Comparison of ENCODE assay signal across 1 cellular context in genomic region chr3:98522538-98523281, GRCh38.
TF ChIP-seq lines count a peak whose summit lies in the region.

CLDND1 (minus strand) TSS chr3:98522902; CDS start chr3:98521424, 1,478 bp downstream.

TF ChIP-seq in WTC11, 78 proteins besides CTCF, POLR2A, EP300 and RAD21 (continued from another document):
- TF ChIP-seq, protein P1, sequence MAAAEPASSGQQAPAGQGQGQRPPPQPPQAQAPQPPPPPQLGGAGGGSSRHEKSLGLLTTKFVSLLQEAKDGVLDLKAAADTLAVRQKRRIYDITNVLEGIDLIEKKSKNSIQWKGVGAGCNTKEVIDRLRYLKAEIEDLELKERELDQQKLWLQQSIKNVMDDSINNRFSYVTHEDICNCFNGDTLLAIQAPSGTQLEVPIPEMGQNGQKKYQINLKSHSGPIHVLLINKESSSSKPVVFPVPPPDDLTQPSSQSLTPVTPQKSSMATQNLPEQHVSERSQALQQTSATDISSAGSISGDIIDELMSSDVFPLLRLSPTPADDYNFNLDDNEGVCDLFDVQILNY (CRISPR knock-in tag; IDR thresholded peaks at IDR 0.05), result peak; percentile 65; the same call in 1 of the 2 replicates
